ENCODE assay signal across 8 cellular contexts in genomic region chr16:29848420-29849297, GRCh38. TPM values are rescaled to one million over a fixed set of nuclear protein-coding genes. Genes with fewer than 3 reads are reported as not detected.
DNase-seq lines count a peak whose midpoint lies in the region; ATAC-seq and TF ChIP-seq lines count a peak whose summit lies in the region.

No MANE protein-coding gene starts in this region.

- in situ Hi-C loops in KBM-7 (cut with MboI; ENCODE audit: low pct_unique_long_range_greater_than_20kb, low sequenced_read_pairs): no loop called here

- H3K4me1 ChIP-seq in left ventricle myocardium inferior: peaks cover 16% of the 10 kb centered on the region

- peaks cover 42% of the 10 kb centered on the region for H3K36me3 ChIP-seq in left ventricle myocardium inferior

- H3K4me1 Mint-ChIP-seq in activated naive CD8-positive, alpha-beta T cell treated with anti-CD3 and anti-CD28 coated beads, Interleukin-2, amount 50 U/mL, for 24 hours: no peaks in the 10 kb centered on the region

- H3K9me3 ChIP-seq in left ventricle myocardium inferior (replicated peaks): no peaks in the 10 kb centered on the region

- H3K27ac Mint-ChIP-seq in activated naive CD8-positive, alpha-beta T cell treated with anti-CD3 and anti-CD28 coated beads, Interleukin-2, amount 50 U/mL, for 24 hours: peak overlapping the region; percentile 18

- peaks cover 4% of the 10 kb centered on the region for H3K36me3 Mint-ChIP-seq in activated naive CD8-positive, alpha-beta T cell treated with anti-CD3 and anti-CD28 coated beads, Interleukin-2, amount 50 U/mL, for 24 hours (ENCODE audit: low read depth)

- peak; percentile 94 for ATAC-seq in activated naive CD8-positive, alpha-beta T cell treated with anti-CD3 and anti-CD28 coated beads, Interleukin-2, amount 50 U/mL, for 24 hours
- ATAC-seq in HG02571 (IDR thresholded peaks at IDR 0.05; ENCODE audit: unreplicated experiment): no peak
- ATAC-seq in HG02852 (IDR thresholded peaks at IDR 0.05; ENCODE audit: unreplicated experiment): no peak

- no peak overlapping the region for H3K4me3 ChIP-seq in left ventricle myocardium inferior

- no peaks in the 10 kb centered on the region for H3K27me3 ChIP-seq in left ventricle myocardium inferior (ENCODE audit: low read depth)

- peak overlapping the region; percentile 5 for H3K27ac ChIP-seq in left ventricle myocardium inferior (replicated peaks)

- no peak overlapping the region for H3K4me3 Mint-ChIP-seq in activated naive CD8-positive, alpha-beta T cell treated with anti-CD3 and anti-CD28 coated beads, Interleukin-2, amount 50 U/mL, for 24 hours

- intact Hi-C loops in left ventricle myocardium inferior (cut with micrococcal nuclease): no loop called here

- DNase-seq in EL (peak; percentile 64), KBM-7 (peak; percentile 64), T-helper 1 cell (peak; percentile 54 to 79 (median 74)), left ventricle myocardium inferior (peak; percentile 71), retina (peak; percentile 74)
- DNase-seq in activated naive CD8-positive, alpha-beta T cell treated with anti-CD3 and anti-CD28 coated beads, Interleukin-2, amount 50 U/mL, for 24 hours: peak; percentile 87

- no peaks in the 10 kb centered on the region for H3K27me3 Mint-ChIP-seq in activated naive CD8-positive, alpha-beta T cell treated with anti-CD3 and anti-CD28 coated beads, Interleukin-2, amount 50 U/mL, for 24 hours

- TF ChIP-seq CTCF in left ventricle myocardium inferior (IDR thresholded peaks at IDR 0.05; ENCODE audit: borderline replicate concordance): peak; percentile 92

- H3K9me3 Mint-ChIP-seq in activated naive CD8-positive, alpha-beta T cell treated with anti-CD3 and anti-CD28 coated beads, Interleukin-2, amount 50 U/mL, for 24 hours: no peaks in the 10 kb centered on the region

RNA-seq across cellular contexts. Expression of gene CDIPT, which starts 14.4 kb away (rescaled TPM):
- 68.6 TPM for total RNA-seq in left ventricle myocardium inferior

RNA-seq across cellular contexts. Expression of gene MVP, which starts 28.4 kb away (rescaled TPM):
- total RNA-seq in left ventricle myocardium inferior: 38.6 TPM

RNA-seq across cellular contexts. Expression of gene PAGR1, which starts 32.7 kb away (rescaled TPM):
- total RNA-seq in left ventricle myocardium inferior: 12.9 TPM

RNA-seq across cellular contexts. Expression of gene PRRT2, which starts 36.7 kb away (rescaled TPM):
- total RNA-seq in left ventricle myocardium inferior: 2.1 TPM

RNA-seq across cellular contexts. Expression of gene MAZ, which starts 42.3 kb away (rescaled TPM):
- 77.6 TPM for total RNA-seq in left ventricle myocardium inferior
